Comparison of ENCODE assay signal across 8 cellular contexts in the genomic region with DNA sequence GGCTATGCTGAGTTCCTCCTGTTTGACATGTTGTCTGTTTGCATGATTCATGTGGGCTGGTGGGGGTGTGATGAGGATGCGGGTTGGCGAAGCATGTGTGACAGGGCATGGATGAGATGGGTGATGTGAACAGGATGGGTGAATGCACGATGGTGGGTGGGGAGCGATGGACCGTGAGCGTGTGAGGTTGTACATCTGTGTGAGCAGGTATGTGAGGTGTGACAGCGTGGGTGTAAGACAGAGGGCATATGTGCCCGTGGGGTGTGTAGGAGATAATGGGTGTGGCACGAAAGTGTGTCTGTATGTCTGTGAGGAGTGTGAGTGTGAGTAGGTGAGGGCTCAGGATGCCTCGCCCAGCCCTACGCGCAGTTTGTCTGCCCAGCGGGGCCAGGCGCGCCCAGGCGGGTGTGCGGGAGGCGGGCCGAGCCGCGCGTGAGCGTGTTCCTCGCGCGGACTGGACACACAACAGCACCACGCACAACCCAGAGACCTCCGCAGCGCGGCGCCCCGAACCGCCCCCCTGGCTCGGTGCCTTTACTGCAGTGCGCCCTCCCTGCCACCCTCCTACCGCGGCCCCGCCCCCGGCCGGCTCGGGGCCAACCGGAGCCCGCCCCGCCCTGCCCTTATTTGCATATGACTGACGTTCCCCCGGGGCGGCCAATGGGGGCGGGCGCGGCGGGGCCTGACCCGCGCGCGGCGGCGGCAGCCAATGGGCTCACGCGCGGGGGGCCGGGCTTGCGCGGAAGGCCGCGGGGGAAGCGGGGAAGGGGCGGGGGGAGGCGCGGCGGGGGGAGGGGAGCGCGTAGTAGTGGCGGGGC. TPM values are rescaled to one million over a fixed set of nuclear protein-coding genes. Genes with fewer than 3 reads are reported as not detected.
DNase-seq lines count a peak whose midpoint lies in the region; ATAC-seq and TF ChIP-seq lines count a peak whose summit lies in the region.

No MANE protein-coding gene starts in this region.

- no peaks in the 10 kb centered on the region; a peak in 2 of 5 replicates for H3K9me3 Mint-ChIP-seq in H9

- peak; percentile 46 to 49 for TF ChIP-seq POLR2A in gastroesophageal sphincter (IDR thresholded peaks at IDR 0.05)

- H2AK5ac ChIP-seq in H9 (ENCODE audit: insufficient read length, low read length) = no peak overlapping the region

- H3K4me1 ChIP-seq in ES-I3 (ENCODE audit: insufficient read depth, low read length) = peaks cover 31% of the 10 kb centered on the region
- peaks cover 8% of the 10 kb centered on the region; the same call in 1 of the 2 replicates for H3K4me1 ChIP-seq in H9 (ENCODE audit: insufficient read depth, low read length)
- peaks cover 0 to 78% (median 55%) of the 10 kb centered on the region in 3 donors for H3K4me1 ChIP-seq in gastroesophageal sphincter

- no peak overlapping the region for H3T11ph ChIP-seq in H9 (ENCODE audit: low read length)

- H3K27me3 ChIP-seq in H9 (ENCODE audit: insufficient read depth, low read length) (no peaks in the 10 kb centered on the region), gastroesophageal sphincter (no peaks in the 10 kb centered on the region)

- H3K4me3 Mint-ChIP-seq in H9 = no peak overlapping the region; a peak in 1 of 5 replicates

- H2BK120ac ChIP-seq in H9 (ENCODE audit: low read depth, low read length, poor library complexity, severe bottlenecking) = no peak overlapping the region

- H3K14ac ChIP-seq in H9 (ENCODE audit: insufficient read depth, low read length) = no peak overlapping the region; the same call in 1 of the 2 replicates

- H2AFZ ChIP-seq in H9 (ENCODE audit: low read length) = no peak overlapping the region

- no peaks in the 10 kb centered on the region; the same call in 1 of the 2 replicates for H3K27me3 Mint-ChIP-seq in H9 (ENCODE audit: low read depth)

- H3K9me3 ChIP-seq in ES-I3 (ENCODE audit: control insufficient read depth, insufficient read depth, low read length) (no peaks in the 10 kb centered on the region), H9 (ENCODE audit: control insufficient read depth, low read depth, low read length) (no peaks in the 10 kb centered on the region), gastroesophageal sphincter (no peaks in the 10 kb centered on the region)

- peaks cover 11% of the 10 kb centered on the region for H3K79me1 ChIP-seq in H9 (ENCODE audit: insufficient read depth, low read depth, low read length, poor library complexity, severe bottlenecking)

- no peak for TF ChIP-seq EP300 in gastroesophageal sphincter (IDR thresholded peaks at IDR 0.05)

- peaks cover 19% of the 10 kb centered on the region for H3K23me2 ChIP-seq in H9 (ENCODE audit: insufficient read length, low read depth, low read length, poor library complexity, severe bottlenecking)

- H4K5ac ChIP-seq in H9 (ENCODE audit: insufficient read length, low read depth, low read length) = no peak overlapping the region

- H3K79me2 ChIP-seq in H9 (ENCODE audit: insufficient read depth, low read length) = peaks cover 3% of the 10 kb centered on the region; the same call in 1 of the 2 replicates

- H4K91ac ChIP-seq in H9 (ENCODE audit: insufficient read length, low read depth, low read length) = no peak overlapping the region

- H3K4me3 ChIP-seq in gastroesophageal sphincter = peak overlapping the region; percentile 38 to 68

- 0 out of 2 replicates have a peak, but pooled peaks cover 4% of the 10 kb centered on the region for H3K36me3 ChIP-seq in ES-I3 (ENCODE audit: insufficient read depth, low read length)
- H3K36me3 ChIP-seq in gastroesophageal sphincter = peaks cover 0 to 18% of the 10 kb centered on the region in 2 donors

- H3K27ac ChIP-seq in H9 (ENCODE audit: insufficient read length, low read depth, low read length) (no peak overlapping the region), gastroesophageal sphincter (peak overlapping the region; percentile 91 to 99 (median 98)), substantia nigra (ENCODE audit: low read depth, low read length, poor library complexity, severe bottlenecking) (peak overlapping the region; percentile 98)

- peak; percentile 78 for ATAC-seq in gastroesophageal sphincter

- no peak overlapping the region for H2BK5ac ChIP-seq in H9 (ENCODE audit: insufficient read length, low read length)

- H2BK15ac ChIP-seq in H9 (ENCODE audit: low read depth, low read length) = no peak overlapping the region

- DNase-seq in H9 (peak; percentile 93), M059J (ENCODE audit: low read depth) (peak; percentile 90), SHP77 (lab: John Stamatoyannopoulos, UW) (peak; percentile 82 to 92), activated gamma-delta T cell treated with Interleukin-2 at 50 U/mL for 16 hours (peak; percentile 96), nucleus accumbens (lab: John Stamatoyannopoulos, UW) (peak; percentile 42 to 98 (median 92)), substantia nigra (lab: John Stamatoyannopoulos, UW) (peak; percentile 74 to 99 (median 93))

- peak overlapping the region; percentile 35 for H3K18ac ChIP-seq in H9 (ENCODE audit: insufficient read length, low read depth, low read length)

- H3K4ac ChIP-seq in H9 (ENCODE audit: low read depth, low read length) = no peak overlapping the region

- peak overlapping the region; percentile 76 for H3K4me2 ChIP-seq in H9 (ENCODE audit: insufficient read depth, insufficient read length, low read length)

- no peak for TF ChIP-seq CTCF in H9 (conservative IDR thresholded peaks at IDR 0.05)
- TF ChIP-seq CTCF in gastroesophageal sphincter (IDR thresholded peaks at IDR 0.05) = peak in 2 of 4 experiments; percentile 11 to 28

- H3K4me1 Mint-ChIP-seq in H9 = peaks cover 36 to 45% of the 10 kb centered on the region in 2 experiments

- H2BK12ac ChIP-seq in H9 (ENCODE audit: insufficient read length, low read depth, low read length) = no peak overlapping the region

- H3K27ac Mint-ChIP-seq in H9 = no peak overlapping the region

- peak overlapping the region; percentile 53 for H3K9ac ChIP-seq in ES-I3 (ENCODE audit: low read depth, low read length)
- peak overlapping the region; percentile 30 for H3K9ac ChIP-seq in H9 (ENCODE audit: extremely low read depth, insufficient read length, low read length)

- no CpG with 5 or more reads among the region's 73 CpGs for WGBS in H9 (ENCODE audit: extremely low coverage, insufficient read length, low lambda C conversion rate)
- WGBS in gastroesophageal sphincter (ENCODE audit: low coverage in 1 of 2), 2 donors = 2 to 5% methylated on average over 9 of the region's 73 CpGs

- H3K36me3 Mint-ChIP-seq in H9 (ENCODE audit: insufficient read depth in 1 of 3, low read depth in 3 of 3) = peaks cover 10 to 19% (median 18%) of the 10 kb centered on the region in 3 experiments

- no peak overlapping the region for H3K23ac ChIP-seq in H9 (ENCODE audit: insufficient read length, low read depth, low read length)

- H2BK20ac ChIP-seq in H9 (ENCODE audit: low read depth, low read length, poor library complexity, severe bottlenecking) = no peak overlapping the region

- H4K8ac ChIP-seq in H9 (replicated peaks; ENCODE audit: insufficient read length, low read depth, low read length) = no peak overlapping the region

- H4K20me1 ChIP-seq in H9 (ENCODE audit: control insufficient read depth, insufficient read depth, insufficient read length) = peaks cover 3% of the 10 kb centered on the region

- no peak overlapping the region for H3K56ac ChIP-seq in H9 (ENCODE audit: insufficient read length, low read depth, low read length)

RNA-seq across cellular contexts. Expression of a gene that starts 14.4 kb away (rescaled TPM):
- total RNA-seq in H9 (2021) (54.0 and 56.0 TPM in 2 replicates), gastroesophageal sphincter (10 to 100 TPM; 31.4 to 69.4 (median 49.0) TPM)
- 25.7 and 30.4 TPM in 2 replicates for total RNA-seq in M059J (2014; rRNA removed; shearing (Covaris generic))

RNA-seq across cellular contexts. Expression of a gene that starts 18.5 kb away (rescaled TPM):
- 2.9 and 3.2 TPM in 2 replicates for total RNA-seq in H9 (2021)
- 0.30 and 2.1 TPM in 2 replicates for total RNA-seq in M059J (2014; rRNA removed; shearing (Covaris generic))
- under 1 TPM in 1 of 4 donors, not detected in 3; 0.93 TPM for total RNA-seq in gastroesophageal sphincter

RNA-seq across cellular contexts. Expression of a gene that starts 19.0 kb away (rescaled TPM):
- total RNA-seq in H9 (2021) (109 and 113 TPM in 2 replicates), gastroesophageal sphincter (10 to 100 TPM in 1 of 4 donors, 1 to 10 TPM in 2, under 1 TPM in 1; 0.93 to 13.6 (median 5.8) TPM)
- 80.7 and 81.2 TPM in 2 replicates for total RNA-seq in M059J (2014; rRNA removed; shearing (Covaris generic))

RNA-seq across cellular contexts. Expression of a gene that starts 28.5 kb away (rescaled TPM):
- total RNA-seq in H9 (2021) (120 and 126 TPM in 2 replicates), gastroesophageal sphincter (10 to 100 TPM; 28.4 to 46.4 (median 39.9) TPM)
- total RNA-seq in M059J (2014; rRNA removed; shearing (Covaris generic)) = 34.6 and 42.1 TPM in 2 replicates

RNA-seq across cellular contexts. Expression of a gene that starts 29.7 kb away (rescaled TPM):
- total RNA-seq in H9 (2021) (2.8 and 4.5 TPM in 2 replicates), gastroesophageal sphincter (under 1 TPM in 1 of 4 donors, not detected in 3; 0.27 TPM)
- total RNA-seq in M059J (2014; rRNA removed; shearing (Covaris generic)) = not detected in 2 replicates
